11 cellular contexts compared by ENCODE assay signal in genomic region chr4:17232575-17233253, GRCh38.
DNase-seq lines count a peak whose midpoint lies in the region; ATAC-seq, FAIRE-seq and TF ChIP-seq lines count a peak whose summit lies in the region.
"Had no signal": no experiment of that assay in that cellular context is flagged by ENCODE, and none has a peak within 500 bp of the region (broad histone marks: within the 10 kb centered on the region; RNA-seq: fewer than 3 reads in every experiment).

No MANE protein-coding gene starts in this region.

- no peak for TF ChIP-seq CTCF in fibroblast of villous mesenchyme (IDR thresholded peaks at IDR 0.05; ENCODE audit: insufficient read depth, low read depth, low read length)
- no peak for TF ChIP-seq CTCF in pancreas (IDR thresholded peaks at IDR 0.05)

- H3K36me3 ChIP-seq in pancreas, result no peaks in the 10 kb centered on the region

- H3K27me3 ChIP-seq in pancreas, result no peaks in the 10 kb centered on the region

- intact Hi-C loops in pancreas (cut with DNase I), result no loop called here

- 23 to 31% methylated on average over 3 of the region's 3 CpGs for WGBS in pancreas, 2 donors

- H3K27ac ChIP-seq in pancreas, result no peak overlapping the region

- H3K9me3 ChIP-seq in pancreas, result no peaks in the 10 kb centered on the region

- no peak for FAIRE-seq in pancreas (lab: Jason Lieb, UNC)

- no peaks in the 10 kb centered on the region for H3K4me1 ChIP-seq in pancreas

- H3K4me3 ChIP-seq in fibroblast of villous mesenchyme (ENCODE audit: low read depth, low read length), result no peak overlapping the region
- H3K4me3 ChIP-seq in pancreas, result no peak overlapping the region

- peak in 8 of 14 donors; percentile 0 to 19 (median 11) for DNase-seq in C1 segment of cervical spinal cord (lab: John Stamatoyannopoulos, UW)
- DNase-seq in SHP77 treated with DMSO at 0.1 percent for 48 hours (lab: John Stamatoyannopoulos, UW), result peak; percentile 22
- DNase-seq in fibroblast of villous mesenchyme (ENCODE audit: low read depth), result peak; percentile 62
- peak in 1 of 6 donors; percentile 22 for DNase-seq in pancreas
- DNase-seq in NCI-H446 treated with DMSO at 0.1 percent for 48 hours (lab: John Stamatoyannopoulos, UW), result no peak
- DNase-seq in activated effector memory CD4-positive, alpha-beta T cell treated with Interleukin-2 at 50 U/mL for 16 hours, result no peak
- DNase-seq: activated T-cell treated with anti-CD3 and anti-CD28 coated beads, Interleukin-2, amount 50 U/mL, for 72 hours; DND-41; effector memory CD8-positive, alpha-beta T cell had no signal

- ATAC-seq in pancreas (peak in 3 of 4 donors; percentile 74 to 82 (median 80)), GM18909 (IDR thresholded peaks at IDR 0.05; ENCODE audit: poor library complexity, unreplicated experiment) (no peak), HG02852 (IDR thresholded peaks at IDR 0.05; ENCODE audit: unreplicated experiment) (no peak)
- ATAC-seq: activated T-cell treated with anti-CD3 and anti-CD28 coated beads, Interleukin-2, amount 50 U/mL, for 72 hours; effector memory CD8-positive, alpha-beta T cell had no signal

Comparison
In these comparisons a context has a peak if more than half of its experiments do, and no peak if none do; other contexts are left out.
1. DNase-seq: peak in C1 segment of cervical spinal cord (8 of 14), SHP77 treated with DMSO at 0.1 percent for 48 hours (single experiment) and fibroblast of villous mesenchyme (single experiment); none in NCI-H446 treated with DMSO at 0.1 percent for 48 hours (single experiment) and activated effector memory CD4-positive, alpha-beta T cell treated with Interleukin-2 at 50 U/mL for 16 hours (single experiment).
2. ATAC-seq: peak in pancreas (3 of 4); none in GM18909 (single experiment) and HG02852 (single experiment).